Comparison of ENCODE assay signal across 9 cellular contexts in genomic region chr11:125550780-125551179, GRCh38. TPM values are rescaled to one million over a fixed set of nuclear protein-coding genes. Genes with fewer than 3 reads are reported as not detected.
"Had no signal": no experiment of that assay in that cellular context is flagged by ENCODE, and none has a peak within 500 bp of the region (broad histone marks: within the 10 kb centered on the region; RNA-seq: fewer than 3 reads in every experiment).

No MANE protein-coding gene starts in this region.

- H3K27ac ChIP-seq: HL-60, KMS-11 had no signal

- FAIRE-seq: HepG2, HTR-8/SVneo had no signal

- ATAC-seq: HepG2 had no signal

- H3K4me2 ChIP-seq: KMS-11 had no signal

- DNase-seq: IMR-90, Karpas-422, KBM-7, KG1 had no signal

- H3K9ac ChIP-seq: KMS-11 had no signal

RNA-seq across cellular contexts. Expression of gene FEZ1, which starts 54.7 kb away (rescaled TPM):
- total RNA-seq: HepG2, HT-29 had no signal
- polyA plus RNA-seq: HepG2 had no signal
